In genomic region chr1:6909857-6910256, GRCh38 we compare ENCODE assay signal across 1 cellular context.
A peak's percentile ranks its signal among the peaks of the same experiment; 100 is the strongest.
TF ChIP-seq lines count a peak whose summit lies in the region.

No MANE protein-coding gene starts in this region.

TF ChIP-seq in HepG2, 621 proteins besides CTCF, POLR2A, EP300 and RAD21 (continued from another document and continues in another):
- TF ChIP-seq RXRA (CRISPR knock-in tag; IDR thresholded peaks at IDR 0.05) (peak; percentile 49; the same call in 1 of the 2 replicates), KDM5B (CRISPR knock-in tag; IDR thresholded peaks at IDR 0.05; ENCODE audit: borderline replicate concordance) (no peak), ZBTB8A (CRISPR knock-in tag; IDR thresholded peaks at IDR 0.05; ENCODE audit: borderline replicate concordance, low read depth) (no peak), TERF1 (CRISPR knock-in tag; IDR thresholded peaks at IDR 0.05) (no peak), MAFG (CRISPR knock-in tag; IDR thresholded peaks at IDR 0.05) (no peak), ZNF574 (CRISPR knock-in tag; IDR thresholded peaks at IDR 0.05) (no peak), ZNF30 (CRISPR knock-in tag; IDR thresholded peaks at IDR 0.05) (no peak), CEBPG (CRISPR knock-in tag; IDR thresholded peaks at IDR 0.05) (peak; percentile 61), ZSCAN5A (CRISPR knock-in tag; IDR thresholded peaks at IDR 0.05; ENCODE audit: borderline replicate concordance) (no peak), ZNF672 (CRISPR knock-in tag; IDR thresholded peaks at IDR 0.05) (no peak), GMEB1 (CRISPR knock-in tag; IDR thresholded peaks at IDR 0.05; ENCODE audit: borderline replicate concordance) (no peak), PHF8 (CRISPR knock-in tag; IDR thresholded peaks at IDR 0.05) (no peak), ZNF781 (CRISPR knock-in tag; IDR thresholded peaks at IDR 0.05; ENCODE audit: borderline replicate concordance, not compliant biosample characterization) (no peak), RERE (CRISPR knock-in tag; IDR thresholded peaks at IDR 0.05; ENCODE audit: low read depth) (0 out of 2 replicates have a peak, but pooled peaks have one; percentile 31), CHD2 (IDR thresholded peaks at IDR 0.05; ENCODE audit: low read depth, low read length) (no peak), ZNF607 (CRISPR knock-in tag; IDR thresholded peaks at IDR 0.05; ENCODE audit: borderline replicate concordance) (no peak), SNAI1 (CRISPR knock-in tag; IDR thresholded peaks at IDR 0.05; ENCODE audit: borderline replicate concordance) (no peak), ZBTB26 (CRISPR knock-in tag; IDR thresholded peaks at IDR 0.05; ENCODE audit: borderline replicate concordance) (peak; percentile 58; the same call in 1 of the 2 replicates), RFX5 (IDR thresholded peaks at IDR 0.05; ENCODE audit: low read depth, low read length) (no peak), ZNF407 (CRISPR knock-in tag; IDR thresholded peaks at IDR 0.05; ENCODE audit: not compliant biosample characterization) (no peak), SOX13 (IDR thresholded peaks at IDR 0.05) (peak; percentile 55; the same call in 1 of the 2 replicates), SOX13 (CRISPR knock-in tag; conservative IDR thresholded peaks at IDR 0.05 in 1 of 2, IDR thresholded peaks at IDR 0.05 in 1 of 2) (peak in 1 of 2 experiments; percentile 86; a peak in 2 of 4 replicates), SRSF4 (IDR thresholded peaks at IDR 0.05; ENCODE audit: low read depth, low read length, poor library complexity, severe bottlenecking) (no peak), DMAP1 (CRISPR knock-in tag; IDR thresholded peaks at IDR 0.05) (no peak), ZFP90 (CRISPR knock-in tag; IDR thresholded peaks at IDR 0.05; ENCODE audit: borderline replicate concordance) (no peak), MATR3 (CRISPR knock-in tag; IDR thresholded peaks at IDR 0.05) (no peak), ZFY (CRISPR knock-in tag; IDR thresholded peaks at IDR 0.05) (no peak), ZNF484 (CRISPR knock-in tag; IDR thresholded peaks at IDR 0.05; ENCODE audit: borderline replicate concordance, low read depth) (no peak), DNMT1 (CRISPR knock-in tag; IDR thresholded peaks at IDR 0.05) (no peak), ZZZ3 (CRISPR knock-in tag; IDR thresholded peaks at IDR 0.05; ENCODE audit: borderline replicate concordance) (no peak), RFXANK (CRISPR knock-in tag; IDR thresholded peaks at IDR 0.05) (no peak), JUND (CRISPR knock-in tag; IDR thresholded peaks at IDR 0.05) (no peak), ZKSCAN5 (CRISPR knock-in tag; IDR thresholded peaks at IDR 0.05) (no peak), YEATS4 (CRISPR knock-in tag; IDR thresholded peaks at IDR 0.05; ENCODE audit: borderline replicate concordance) (no peak; the same call in 1 of the 2 replicates), ZNF761 (CRISPR knock-in tag; conservative IDR thresholded peaks at IDR 0.05) (no peak), ZNF121 (CRISPR knock-in tag; IDR thresholded peaks at IDR 0.05) (no peak), ADNP (CRISPR knock-in tag; IDR thresholded peaks at IDR 0.05) (no peak)
